Comparison of ENCODE assay signal across 13 cellular contexts in the genomic region with DNA sequence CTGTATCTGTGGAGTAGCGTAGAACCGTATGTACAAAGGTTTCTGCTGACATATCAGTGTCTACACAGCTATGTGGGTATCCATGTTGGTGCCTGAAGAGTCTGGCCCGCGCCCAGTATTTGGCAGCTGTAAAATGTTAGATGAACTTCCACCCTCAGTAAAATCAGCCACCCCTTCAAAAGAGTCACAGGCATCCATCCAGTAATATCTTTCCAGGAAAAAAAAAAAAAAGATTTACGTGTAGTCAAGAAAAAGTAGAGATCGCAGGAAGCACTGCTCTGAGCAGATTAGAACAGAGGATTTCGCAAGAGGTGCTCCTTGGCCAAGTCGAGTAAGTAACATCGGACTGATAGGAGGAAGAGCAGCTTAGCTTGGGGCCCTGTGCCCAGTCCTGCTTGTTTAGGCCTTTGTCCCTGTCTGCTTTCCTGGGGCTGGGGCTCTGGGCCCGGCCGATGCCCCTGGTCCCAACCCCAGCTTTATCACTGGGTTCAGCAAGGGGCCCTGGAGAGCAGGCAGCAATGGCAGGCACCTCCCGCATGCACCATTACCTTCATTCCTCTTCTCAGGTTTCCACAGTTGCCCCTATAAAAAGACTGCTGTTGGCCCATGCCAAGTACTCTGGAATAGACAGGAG. TPM values are rescaled to one million over a fixed set of nuclear protein-coding genes. Genes with fewer than 3 reads are reported as not detected.
DNase-seq lines count a peak whose midpoint lies in the region; ATAC-seq, FAIRE-seq and TF ChIP-seq lines count a peak whose summit lies in the region.
"Had no signal": no experiment of that assay in that cellular context is flagged by ENCODE, and none has a peak within 500 bp of the region (broad histone marks: within the 10 kb centered on the region; RNA-seq: fewer than 3 reads in every experiment).

No MANE protein-coding gene starts in this region.

- intact Hi-C loops in left colon (cut with DNase I, micrococcal nuclease): loop anchor here in 1 of 2 donors (10.0 kb wide), 1 partner anchor 76 kb away; no protein-coding TSS in a partner anchor

- 20 to 44% (median 33%) methylated on average over 12 of the region's 12 CpGs for WGBS in small intestine, 3 donors

- no peak overlapping the region for H3K27ac ChIP-seq in HL-60 (replicated peaks)
- peak overlapping the region in 1 of 2 donors; percentile 21 for H3K27ac ChIP-seq in small intestine (ENCODE audit: low read depth in 1 of 2, low read length in 1 of 2)

- TF ChIP-seq CTCF in HL-60 (IDR thresholded peaks at IDR 0.05; ENCODE audit: insufficient read depth, low read length): no peak

- no peak for FAIRE-seq in small intestine (lab: Jason Lieb, UNC)
- no peak for FAIRE-seq in urothelium cell line (lab: Jason Lieb, UNC)

- H3K4me3 ChIP-seq in HL-60 (replicated peaks; ENCODE audit: insufficient read depth, low read length): no peak overlapping the region
- peak overlapping the region; percentile 49 for H3K4me3 ChIP-seq in adipocyte (ENCODE audit: low read length)
- H3K4me3 ChIP-seq in small intestine (ENCODE audit: low read depth in 1 of 2, low read length in 2 of 2): no peak overlapping the region

- H3K4me1 ChIP-seq in adipocyte (ENCODE audit: control insufficient read depth, insufficient read depth, low read length) (peaks cover 36% of the 10 kb centered on the region), small intestine (ENCODE audit: control insufficient read depth in 2 of 2, insufficient read depth in 1 of 2, low read depth in 1 of 2, low read length in 1 of 2) (peaks cover 3% of the 10 kb centered on the region in 2 donors)

- ATAC-seq in left colon: no peak
- ATAC-seq in HG03039 (IDR thresholded peaks at IDR 0.05; ENCODE audit: unreplicated experiment): no peak
- ATAC-seq: activated T-cell treated with anti-CD3 and anti-CD28 coated beads, Interleukin-2, amount 50 U/mL, for 4 hours had no signal

- peak overlapping the region; percentile 27 for H3K9ac ChIP-seq in adipocyte (ENCODE audit: low read length)

- no peaks in the 10 kb centered on the region for H3K9me3 ChIP-seq in adipocyte (ENCODE audit: control insufficient read depth, low read length)
- no peaks in the 10 kb centered on the region for H3K9me3 ChIP-seq in small intestine (ENCODE audit: control insufficient read depth, low read depth)

- DNase-seq in HL-60 (ENCODE audit: low read depth in 1 of 2, low spot score in 1 of 2) (peak; percentile 61 to 75), adipocyte (ENCODE audit: low read depth) (no peak), left colon (peak; percentile 24 to 63), small intestine (peak; percentile 71), T-helper 2 cell (no peak), urothelium cell line (ENCODE audit: low spot score) (no peak)
- no peak for DNase-seq in stimulated activated CD4-positive, alpha-beta T cell treated with anti-CD3 and anti-CD28 coated beads, Interleukin-12 subunit alpha, Interleukin-12 subunit beta, amount 100 ng/mL, for 4 hours
- DNase-seq: activated T-cell treated with anti-CD3 and anti-CD28 coated beads, Interleukin-2, amount 50 U/mL, for 4 hours; DND-41; kidney glomerular epithelial cell; stimulated activated CD4-positive, alpha-beta T cell treated with anti-CD3 and anti-CD28 coated beads, Interleukin-2, amount 100 ng/mL, for 24 hours; SW 1271 had no signal

- no peaks in the 10 kb centered on the region for H3K27me3 ChIP-seq in HL-60 (ENCODE audit: insufficient read depth, poor library complexity, severe bottlenecking)
- no peaks in the 10 kb centered on the region for H3K27me3 ChIP-seq in adipocyte (replicated peaks; ENCODE audit: control insufficient read depth, insufficient read depth, low read length)
- no peaks in the 10 kb centered on the region for H3K27me3 ChIP-seq in small intestine (ENCODE audit: control insufficient read depth in 2 of 2, insufficient read depth in 2 of 2, low read length in 2 of 2)

- H3K36me3 ChIP-seq in adipocyte (ENCODE audit: control insufficient read depth, insufficient read depth, low read length, severe bottlenecking) (no peaks in the 10 kb centered on the region), small intestine (ENCODE audit: control insufficient read depth in 2 of 2, insufficient read depth in 2 of 2, low read length in 2 of 2) (no peaks in the 10 kb centered on the region)

RNA-seq across cellular contexts. Expression of a gene that starts 21.2 kb away (rescaled TPM):
- total RNA-seq in left colon: 10 to 100 TPM; 10.4 to 22.8 TPM
- polyA plus RNA-seq in small intestine: 10 to 100 TPM in 1 of 3 donors, 1 to 10 TPM in 2; 6.8 to 10.3 (median 8.9) TPM

Comparison
In these comparisons a context has a peak if more than half of its experiments do, and no peak if none do; other contexts are left out.
1. DNase-seq: peak in HL-60 (2 of 2), left colon (2 of 2) and small intestine (single experiment); none in adipocyte (single experiment), T-helper 2 cell (0 of 5), stimulated activated CD4-positive, alpha-beta T cell treated with anti-CD3 and anti-CD28 coated beads, Interleukin-12 subunit alpha, Interleukin-12 subunit beta, amount 100 ng/mL, for 4 hours (single experiment) and urothelium cell line (single experiment).